ENCODE assay signal across 24 cellular contexts in genomic region chr1:117820096-117820495, GRCh38.
DNase-seq lines count a peak whose midpoint lies in the region; ATAC-seq, FAIRE-seq and TF ChIP-seq lines count a peak whose summit lies in the region.
"Had no signal": no experiment of that assay in that cellular context is flagged by ENCODE, and none has a peak within 500 bp of the region (broad histone marks: within the 10 kb centered on the region; RNA-seq: fewer than 3 reads in every experiment).

No MANE protein-coding gene starts in this region.

- no peak for FAIRE-seq in pancreas (lab: Jason Lieb, UNC)
- FAIRE-seq: GM18507, RCC 7860 had no signal

- H3K27me3 ChIP-seq in pancreas (no peaks in the 10 kb centered on the region), thoracic aorta (replicated peaks; ENCODE audit: insufficient read depth) (no peaks in the 10 kb centered on the region)
- no peaks in the 10 kb centered on the region for H3K27me3 ChIP-seq in CD8-positive, alpha-beta memory T cell (ENCODE audit: insufficient read depth, low read length, poor library complexity, severe bottlenecking)
- H3K27me3 ChIP-seq: BE2C, MG63 had no signal

- H3K36me3 Mint-ChIP-seq in CD8-positive, alpha-beta memory T cell: no peaks in the 10 kb centered on the region
- H3K36me3 Mint-ChIP-seq: CD14-positive monocyte had no signal

- intact Hi-C loops in pancreas (cut with DNase I): no loop called here

- ATAC-seq in pancreas (peak; percentile 51 to 78 (median 74)), thoracic aorta (ENCODE audit: insufficient number of reproducible peaks, low FRiP score, low read depth) (no peak), HG03139 (IDR thresholded peaks at IDR 0.05; ENCODE audit: unreplicated experiment) (no peak)
- ATAC-seq: GM23338 had no signal

- POLR2A ChIA-PET in CD8-positive, alpha-beta memory T cell (lab: Charles Lee): no interaction called here

- DNase-seq in NCI-H2029 (lab: John Stamatoyannopoulos, UW): peak; percentile 15
- peak in 2 of 6 donors; percentile 71 to 80 for DNase-seq in pancreas
- no peak for DNase-seq in thoracic aorta (ENCODE audit: low spot score)
- DNase-seq in NCI-H526 treated with DMSO at 0.1 percent for 48 hours (lab: John Stamatoyannopoulos, UW): no peak
- no peak for DNase-seq in CD8-positive, alpha-beta memory T cell
- DNase-seq: BE2C, Calu3, H9, KG1, NCI-H1105 treated with DMSO at 0.1 percent for 48 hours, NCI-H146, NCI-H1930, NCI-H2227 treated with DMSO at 0.1 percent for 48 hours, NCI-H510A, SIG-M5, SW 1271 had no signal

- CTCF ChIA-PET in CD8-positive, alpha-beta memory T cell (lab: Charles Lee): no interaction called here

- peaks cover 1 to 12% of the 10 kb centered on the region in 2 donors for H3K27me3 Mint-ChIP-seq in CD8-positive, alpha-beta memory T cell

- no peak overlapping the region for H3K4me3 Mint-ChIP-seq in CD8-positive, alpha-beta memory T cell
- H3K4me3 Mint-ChIP-seq: CD14-positive monocyte, GM23338, H9 had no signal

- H3K4me1 Mint-ChIP-seq in CD8-positive, alpha-beta memory T cell: no peaks in the 10 kb centered on the region
- H3K4me1 Mint-ChIP-seq: CD14-positive monocyte had no signal

- H3K27ac Mint-ChIP-seq in CD8-positive, alpha-beta memory T cell: no peak overlapping the region
- H3K27ac Mint-ChIP-seq: GM23338, H9 had no signal

- H3K4me3 ChIP-seq in WI38 (ENCODE audit: low read depth, low read length) (0 out of 2 replicates have a peak overlapping the region, but pooled peaks have one; percentile 6), pancreas (no peak overlapping the region), thoracic aorta (no peak overlapping the region)
- no peak overlapping the region for H3K4me3 ChIP-seq in CD8-positive, alpha-beta memory T cell (ENCODE audit: low read length)
- H3K4me3 ChIP-seq: GM23338, MG63, SK-N-MC had no signal

- H3K9me3 ChIP-seq in pancreas (no peaks in the 10 kb centered on the region), thoracic aorta (no peaks in the 10 kb centered on the region)
- no peaks in the 10 kb centered on the region for H3K9me3 ChIP-seq in CD8-positive, alpha-beta memory T cell (ENCODE audit: low read length)
- H3K9me3 ChIP-seq: BE2C had no signal

- peaks cover 0 to 8% (median 8%) of the 10 kb centered on the region in 3 donors for H3K4me1 ChIP-seq in pancreas
- H3K4me1 ChIP-seq in thoracic aorta (ENCODE audit: control insufficient read depth in 1 of 2, low read depth in 2 of 2): peaks cover 15 to 51% of the 10 kb centered on the region in 2 donors
- H3K4me1 ChIP-seq in CD8-positive, alpha-beta memory T cell (ENCODE audit: insufficient read depth, low read length): no peaks in the 10 kb centered on the region

- WGBS in pancreas, 2 donors: 33% methylated on average over 2 of the region's 2 CpGs

- no peaks in the 10 kb centered on the region for H3K36me3 ChIP-seq in pancreas
- no peaks in the 10 kb centered on the region for H3K36me3 ChIP-seq in thoracic aorta
- H3K36me3 ChIP-seq in CD8-positive, alpha-beta memory T cell (ENCODE audit: insufficient read depth, low read length): no peaks in the 10 kb centered on the region
- H3K36me3 ChIP-seq: BE2C, MG63 had no signal

- H3K27ac ChIP-seq in pancreas (peak overlapping the region in 1 of 4 donors; percentile 34), thoracic aorta (peak overlapping the region; percentile 68 to 79)
- no peak overlapping the region for H3K27ac ChIP-seq in CD8-positive, alpha-beta memory T cell (ENCODE audit: low read depth, low read length)
- H3K27ac ChIP-seq: SK-N-MC had no signal

- H3K9me3 Mint-ChIP-seq in CD8-positive, alpha-beta memory T cell: peaks cover 0 to 7% (median 4%) of the 10 kb centered on the region in 5 donors

- TF ChIP-seq CTCF in WI38 (IDR thresholded peaks at IDR 0.05; ENCODE audit: low read depth, low read length) (no peak), pancreas (IDR thresholded peaks at IDR 0.05) (no peak), thoracic aorta (IDR thresholded peaks at IDR 0.05) (no peak)

Comparison
In these comparisons a context has a peak if more than half of its experiments do, and no peak if none do; other contexts are left out.
1. ATAC-seq: peak in pancreas (4 of 4); none in thoracic aorta (single experiment) and HG03139 (single experiment).